In genomic region chr1:207658408-207658807, GRCh38 we compare ENCODE assay signal across 20 cellular contexts. TPM values are rescaled to one million over a fixed set of nuclear protein-coding genes. Genes with fewer than 3 reads are reported as not detected.
"Had no signal": no experiment of that assay in that cellular context is flagged by ENCODE, and none has a peak within 500 bp of the region (broad histone marks: within the 10 kb centered on the region; RNA-seq: fewer than 3 reads in every experiment).

No MANE protein-coding gene starts in this region.

- DNase-seq: Karpas-422, KG1, MG63, NCI-H1092 treated with DMSO at 0.1 percent for 48 hours, NCI-H1436, NCI-H1694 treated with DMSO at 0.1 percent for 48 hours, NCI-H1930, NCI-H2081, NCI-H2107, NCI-H226, NCI-H446, NCI-H510A, NCI-H524 treated with DMSO at 0.1 percent for 48 hours, NCI-H69, NCI-H774, Right ventricle myocardium superior, RPMI8226, SIG-M5 had no signal

- H3K9me3 ChIP-seq: SJSA1 had no signal

RNA-seq across cellular contexts. Expression of gene CR1L, which starts 13.5 kb away (rescaled TPM):
- total RNA-seq: HT-29, Right ventricle myocardium superior, SJSA1 had no signal
